In the genomic region with DNA sequence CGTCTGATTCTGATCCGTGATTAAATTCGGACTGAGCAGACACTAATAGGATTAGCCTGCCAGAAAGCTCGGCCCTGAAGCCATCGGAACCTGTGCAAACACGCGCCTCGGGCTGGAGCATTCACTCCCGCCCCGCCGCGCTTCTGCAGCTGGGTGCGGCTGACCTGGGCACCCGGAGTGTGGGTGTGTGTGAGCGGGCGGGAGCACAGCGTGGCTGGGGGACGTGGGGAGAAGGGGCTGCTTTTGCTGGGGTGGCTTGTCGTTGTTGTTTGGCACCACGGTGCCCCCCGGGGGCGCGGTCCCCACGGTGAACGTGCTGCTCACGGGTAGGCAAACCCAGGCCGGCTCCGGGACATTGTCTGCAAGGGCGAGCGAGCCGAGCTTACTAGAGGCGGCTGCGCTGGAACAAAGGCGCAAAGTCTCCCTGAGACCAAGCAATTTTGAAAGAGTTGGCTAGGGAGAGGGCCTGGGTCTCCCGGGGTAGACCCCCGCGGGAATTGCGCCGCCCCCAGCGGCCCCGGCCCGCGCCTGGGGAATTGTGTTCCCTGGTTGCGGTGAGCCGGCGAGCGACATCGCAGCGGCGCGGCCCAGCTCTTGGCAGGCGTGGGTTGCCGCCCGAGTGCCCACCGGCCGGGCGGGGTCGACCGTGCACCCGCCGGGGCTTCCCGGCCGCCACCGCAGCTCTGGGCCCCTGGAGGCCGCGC, we compare ENCODE assay signal across 8 cellular contexts. TPM values are rescaled to one million over a fixed set of nuclear protein-coding genes. Genes with fewer than 3 reads are reported as not detected.
DNase-seq lines count a peak whose midpoint lies in the region; ATAC-seq and TF ChIP-seq lines count a peak whose summit lies in the region.

No MANE protein-coding gene starts in this region.

- peaks cover 18% of the 10 kb centered on the region for H3K4me1 ChIP-seq in HUES6 (ENCODE audit: control insufficient read depth, insufficient read depth, low read length)

- H3K36me3 ChIP-seq in HUES6 (ENCODE audit: control insufficient read depth, insufficient read depth, low read length), result no peaks in the 10 kb centered on the region

- no peak for TF ChIP-seq CTCF in AG09309 (IDR thresholded peaks at IDR 0.05; ENCODE audit: control insufficient read depth, insufficient read depth, low read depth, low read length, missing control alignments)
- no peak for TF ChIP-seq CTCF in osteocyte (IDR thresholded peaks at IDR 0.05)

- intact Hi-C loops in activated T-helper 1 cell treated with anti-CD3 and anti-CD28 coated beads, Interleukin-12 subunit alpha, Interleukin-12 subunit beta, Interleukin-2, Interleukin-4 antibody, amounts not matched to agents 30 ng/mL and 10 ng/mL and 1 ng/mL, durations not matched to agents 14 hours and 24 hours and 36 hours (cut with micrococcal nuclease), result loop anchor here (1.0 to 10.0 kb wide), 7 partner anchors 63 to 490 kb away; no protein-coding TSS in a partner anchor

- no peak for ATAC-seq in HG03354 (IDR thresholded peaks at IDR 0.05; ENCODE audit: poor library complexity, severe bottlenecking, unreplicated experiment)

- peaks cover 36% of the 10 kb centered on the region for H3K4me1 Mint-ChIP-seq in activated T-helper 1 cell treated with anti-CD3 and anti-CD28 coated beads, Interleukin-12 subunit alpha, Interleukin-12 subunit beta, Interleukin-2, Interleukin-4 antibody, amounts not matched to agents 30 ng/mL and 10 ng/mL and 1 ng/mL, durations not matched to agents 14 hours and 24 hours and 36 hours (ENCODE audit: low read depth)
- peaks cover 13% of the 10 kb centered on the region for H3K4me1 Mint-ChIP-seq in osteocyte (ENCODE audit: unreplicated experiment)

- peak overlapping the region; percentile 44 for H3K27ac Mint-ChIP-seq in activated T-helper 1 cell treated with anti-CD3 and anti-CD28 coated beads, Interleukin-12 subunit alpha, Interleukin-12 subunit beta, Interleukin-2, Interleukin-4 antibody, amounts not matched to agents 30 ng/mL and 10 ng/mL and 1 ng/mL, durations not matched to agents 14 hours and 24 hours and 36 hours
- peak overlapping the region; percentile 41 for H3K27ac Mint-ChIP-seq in osteocyte (ENCODE audit: unreplicated experiment)

- H3K4me3 ChIP-seq in AG09309 (ENCODE audit: control insufficient read depth, low read depth, low read length) (peak overlapping the region; percentile 67), HUES6 (ENCODE audit: low read depth, low read length) (peak overlapping the region; percentile 78)

- no peaks in the 10 kb centered on the region for H3K9me3 ChIP-seq in HUES6 (ENCODE audit: control insufficient read depth, insufficient read depth, low read depth, low read length)

- peaks cover 2% of the 10 kb centered on the region for H3K36me3 Mint-ChIP-seq in activated T-helper 1 cell treated with anti-CD3 and anti-CD28 coated beads, Interleukin-12 subunit alpha, Interleukin-12 subunit beta, Interleukin-2, Interleukin-4 antibody, amounts not matched to agents 30 ng/mL and 10 ng/mL and 1 ng/mL, durations not matched to agents 14 hours and 24 hours and 36 hours (ENCODE audit: low read depth)
- no peaks in the 10 kb centered on the region for H3K36me3 Mint-ChIP-seq in osteocyte (ENCODE audit: unreplicated experiment)

- peak overlapping the region; percentile 77 for H3K4me3 Mint-ChIP-seq in activated T-helper 1 cell treated with anti-CD3 and anti-CD28 coated beads, Interleukin-12 subunit alpha, Interleukin-12 subunit beta, Interleukin-2, Interleukin-4 antibody, amounts not matched to agents 30 ng/mL and 10 ng/mL and 1 ng/mL, durations not matched to agents 14 hours and 24 hours and 36 hours
- peak overlapping the region; percentile 73 for H3K4me3 Mint-ChIP-seq in osteocyte (ENCODE audit: unreplicated experiment)

- peaks cover 79% of the 10 kb centered on the region for H3K27me3 ChIP-seq in HUES6 (ENCODE audit: control insufficient read depth, insufficient read depth, low read length)

- no peak overlapping the region for H3K27ac ChIP-seq in HUES6 (ENCODE audit: low read depth, low read length)

- peaks cover 9% of the 10 kb centered on the region for H3K27me3 Mint-ChIP-seq in activated T-helper 1 cell treated with anti-CD3 and anti-CD28 coated beads, Interleukin-12 subunit alpha, Interleukin-12 subunit beta, Interleukin-2, Interleukin-4 antibody, amounts not matched to agents 30 ng/mL and 10 ng/mL and 1 ng/mL, durations not matched to agents 14 hours and 24 hours and 36 hours (ENCODE audit: insufficient read depth)
- H3K27me3 Mint-ChIP-seq in osteocyte (ENCODE audit: unreplicated experiment), result no peaks in the 10 kb centered on the region

- DNase-seq in AG09309 (ENCODE audit: low read depth) (no peak), glomerular visceral epithelial cell (ENCODE audit: extremely low spot score) (peak; percentile 21), osteocyte (ENCODE audit: extremely low spot score, unreplicated experiment) (no peak), activated gamma-delta T cell treated with Interleukin-2 at 50 U/mL for 16 hours (no peak), NCI-H2107 treated with DMSO at 0.1 percent for 48 hours (lab: John Stamatoyannopoulos, UW; ENCODE audit: unreplicated experiment) (no peak)
- no peak for DNase-seq in activated T-helper 1 cell treated with anti-CD3 and anti-CD28 coated beads, Interleukin-12 subunit alpha, Interleukin-12 subunit beta, Interleukin-2, Interleukin-4 antibody, amounts not matched to agents 30 ng/mL and 10 ng/mL and 1 ng/mL, durations not matched to agents 14 hours and 24 hours and 36 hours (ENCODE audit: low spot score)

- peak overlapping the region; percentile 67 for H3K9ac ChIP-seq in HUES6 (ENCODE audit: low read length)

- H3K9me3 Mint-ChIP-seq in activated T-helper 1 cell treated with anti-CD3 and anti-CD28 coated beads, Interleukin-12 subunit alpha, Interleukin-12 subunit beta, Interleukin-2, Interleukin-4 antibody, amounts not matched to agents 30 ng/mL and 10 ng/mL and 1 ng/mL, durations not matched to agents 14 hours and 24 hours and 36 hours, result no peaks in the 10 kb centered on the region
- peaks cover 6% of the 10 kb centered on the region for H3K9me3 Mint-ChIP-seq in osteocyte (ENCODE audit: unreplicated experiment)

RNA-seq across cellular contexts. Expression of a gene that starts 1.4 kb away (rescaled TPM):
- 15.0 and 19.2 TPM in 2 replicates for total RNA-seq in activated T-helper 1 cell treated with anti-CD3 and anti-CD28 coated beads, Interleukin-12 subunit alpha, Interleukin-12 subunit beta, Interleukin-2, Interleukin-4 antibody, amounts not matched to agents 30 ng/mL and 10 ng/mL and 1 ng/mL, durations not matched to agents 14 hours and 24 hours and 36 hours
- 13.2 and 13.4 TPM in 2 replicates for total RNA-seq in osteocyte
